Comparison of ENCODE assay signal across 9 cellular contexts in the genomic region with DNA sequence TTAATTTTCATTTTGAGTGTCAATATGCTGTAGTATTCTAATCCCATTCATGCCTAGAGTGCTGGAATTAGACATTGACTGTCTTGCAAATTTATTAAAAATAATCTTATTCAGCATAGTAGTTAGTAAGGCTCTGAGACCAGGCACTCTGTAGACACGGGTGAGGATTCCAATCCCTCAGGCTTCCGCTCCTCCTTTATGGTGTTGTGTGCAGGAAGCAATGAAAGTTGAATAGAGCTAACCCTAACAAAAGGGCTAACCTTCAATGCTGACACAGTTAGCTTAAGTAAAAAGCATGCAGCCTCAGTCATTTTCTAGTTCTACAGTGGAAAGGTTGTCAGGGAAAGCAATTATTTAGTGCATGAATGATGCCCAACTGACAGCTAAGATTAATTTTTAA.
A peak's percentile ranks its signal among the peaks of the same experiment; 100 is the strongest.
DNase-seq lines count a peak whose midpoint lies in the region; ATAC-seq, FAIRE-seq and TF ChIP-seq lines count a peak whose summit lies in the region.
"Had no signal": no experiment of that assay in that cellular context is flagged by ENCODE, and none has a peak within 500 bp of the region (broad histone marks: within the 10 kb centered on the region; RNA-seq: fewer than 3 reads in every experiment).

No MANE protein-coding gene starts in this region.

- no peak for TF ChIP-seq RAD21 in liver (IDR thresholded peaks at IDR 0.05)
- no peak for TF ChIP-seq RAD21 in HepG2 (CRISPR knock-in tag; IDR thresholded peaks at IDR 0.05)
- TF ChIP-seq RAD21 in GM12878 (IDR thresholded peaks at IDR 0.05; ENCODE audit: insufficient read depth, low read depth, low read length) = no peak

- WGBS in liver = 65% methylated on average over 2 of the region's 2 CpGs
- WGBS in HepG2 (ENCODE audit: low lambda C conversion rate) = 15% methylated on average over 2 of the region's 2 CpGs
- 0% methylated on average over 2 of the region's 2 CpGs for WGBS in GM12878 (ENCODE audit: insufficient coverage, insufficient replicate concordance, low lambda C conversion rate, missing lambda C conversion rate)

- H3K27me3 ChIP-seq in liver (ENCODE audit: control insufficient read depth in 4 of 4, insufficient read depth in 4 of 4, low read length in 3 of 4) (no peaks in the 10 kb centered on the region), HepG2 (ENCODE audit: control insufficient read depth in 1 of 2, insufficient read depth in 2 of 2, low read length in 2 of 2) (peaks cover 0 to 2% of the 10 kb centered on the region in 2 experiments; a peak in 2 of 5 replicates), GM12878 (replicated peaks in 1 of 2; ENCODE audit: control insufficient read depth in 2 of 2, insufficient read depth in 2 of 2, low read length in 1 of 2) (no peaks in the 10 kb centered on the region)

- peak overlapping the region; percentile 34 to 63 (median 36) for H3K4me3 ChIP-seq in liver (ENCODE audit: low read depth in 1 of 3, low read length in 3 of 3)
- no peak overlapping the region for H3K4me3 ChIP-seq in HepG2 (replicated peaks in 1 of 3; ENCODE audit: insufficient read depth in 1 of 3, low read depth in 2 of 3, low read length in 3 of 3)
- peak overlapping the region; percentile 81 for H3K4me3 ChIP-seq in GM12878

- ATAC-seq in HepG2 (no peak), GM12878 (peak; percentile 7), naive B cell (ENCODE audit: low read depth in 2 of 2) (no peak)

- no peak for TF ChIP-seq EP300 in HepG2 (IDR thresholded peaks at IDR 0.05; ENCODE audit: low read depth in 2 of 2, low read length in 2 of 2)
- TF ChIP-seq EP300 in HepG2 (CRISPR knock-in tag; IDR thresholded peaks at IDR 0.05; ENCODE audit: borderline replicate concordance) = no peak
- no peak for TF ChIP-seq EP300 in GM12878 (IDR thresholded peaks at IDR 0.05; ENCODE audit: borderline replicate concordance in 1 of 2, control insufficient read depth in 1 of 2, low read depth in 2 of 2, low read length in 2 of 2)

- H2AFZ ChIP-seq in HepG2 (ENCODE audit: low read length) = no peak overlapping the region
- H2AFZ ChIP-seq in GM12878 (ENCODE audit: control insufficient read depth, low read depth, low read length) = peak overlapping the region; percentile 0; the same call in 1 of the 2 replicates

- H3K79me2 ChIP-seq in HepG2 (ENCODE audit: insufficient read depth, low read length) (no peaks in the 10 kb centered on the region), GM12878 (ENCODE audit: control insufficient read depth, insufficient read depth, low read length) (peaks cover 67% of the 10 kb centered on the region)

- H3K27me3 Mint-ChIP-seq in naive B cell = no peaks in the 10 kb centered on the region

- RAD21 ChIA-PET in GM12878 (lab: Charles Lee; ENCODE audit: unreplicated experiment) = interaction anchor here (0.7 to 13.5 kb wide), 13 partner anchors 13 to 914 kb away, joined by 3 to 238 read pairs (median 4); no protein-coding TSS in a partner anchor

- peak overlapping the region; percentile 89 to 100 (median 100) for H3K4me3 Mint-ChIP-seq in naive B cell

- peaks cover 13 to 17% of the 10 kb centered on the region in 2 donors for H3K36me3 Mint-ChIP-seq in naive B cell

- peak overlapping the region; percentile 96 to 100 (median 100) for H3K27ac Mint-ChIP-seq in naive B cell

- H3K9me3 Mint-ChIP-seq in naive B cell = peaks cover 0 to 1% (median 0%) of the 10 kb centered on the region in 7 donors

- H3K9me3 ChIP-seq in liver (ENCODE audit: control insufficient read depth in 4 of 4, low read length in 3 of 4) (no peaks in the 10 kb centered on the region), HepG2 (ENCODE audit: low read length) (no peaks in the 10 kb centered on the region), GM12878 (replicated peaks; ENCODE audit: control insufficient read depth, insufficient read depth, low read length) (no peaks in the 10 kb centered on the region)

- CTCF ChIA-PET in HepG2 (lab: Yijun Ruan, JAX; ENCODE audit: low intra/inter-chr PET ratio, low total read pairs) (no interaction called here), GM12878 (lab: Yijun Ruan, JAX) (interaction anchor here (0.8 to 8.9 kb wide), 9 partner anchors 13 to 111 kb away, joined by 3 to 123 read pairs (median 5); no protein-coding TSS in a partner anchor)

- TF ChIP-seq POLR2A in HepG2 (IDR thresholded peaks at IDR 0.05; ENCODE audit: insufficient read depth in 1 of 2, low read depth in 2 of 2, low read length in 2 of 2) (no peak), GM12878 (IDR thresholded peaks at IDR 0.05; ENCODE audit: low read depth, low read length) (no peak)

- no TSS peak for BruUV-seq in HepG2 (replicated peaks; lab: Mats Ljungman, UMichigan)
- no TSS peak for BruUV-seq in GM12878 (replicated peaks; lab: Mats Ljungman, UMichigan)

- H3K27ac ChIP-seq in liver (ENCODE audit: low read depth in 1 of 2, low read length in 2 of 2) (peak overlapping the region; percentile 68 to 76), HepG2 (ENCODE audit: extremely low read length, insufficient read depth, low read length) (no peak overlapping the region), GM12878 (ENCODE audit: control insufficient read depth, insufficient read depth) (peak overlapping the region; percentile 93)

- H3K4me1 ChIP-seq in liver (ENCODE audit: control insufficient read depth in 4 of 4, insufficient read depth in 4 of 4, low read length in 3 of 4) (peaks cover 0 to 6% (median 2%) of the 10 kb centered on the region in 4 donors), HepG2 (ENCODE audit: insufficient read depth, low read length) (no peaks in the 10 kb centered on the region), GM12878 (ENCODE audit: control insufficient read depth, insufficient read depth, low read length) (peaks cover 39% of the 10 kb centered on the region)

- in situ Hi-C loops in HepG2 (cut with HindIII; ENCODE audit: extremely low pct_ligation_motif_present, low pct_unique_long_range_greater_than_20kb) (no loop called here), GM12878 (cut with MboI) (loop anchor here (5.0 kb wide), 1 partner anchor 52 kb away; no protein-coding TSS in a partner anchor)

- H3K9ac ChIP-seq in liver (ENCODE audit: low read depth in 1 of 2, low read length in 2 of 2) = peak overlapping the region; percentile 64 to 87
- no peak overlapping the region for H3K9ac ChIP-seq in HepG2 (ENCODE audit: insufficient read depth, low read depth, low read length)
- peak overlapping the region; percentile 88 for H3K9ac ChIP-seq in GM12878 (ENCODE audit: control insufficient read depth, insufficient read depth, low read length)

- H3K36me3 ChIP-seq in liver (ENCODE audit: control insufficient read depth in 4 of 4, insufficient read depth in 3 of 4, low read depth in 1 of 4, low read length in 3 of 4) (no peaks in the 10 kb centered on the region), HepG2 (replicated peaks in 1 of 2; ENCODE audit: control insufficient read depth in 1 of 2, insufficient read depth in 2 of 2, low read length in 2 of 2) (no peaks in the 10 kb centered on the region), GM12878 (ENCODE audit: control insufficient read depth in 2 of 2, insufficient read depth in 2 of 2, low read length in 1 of 2) (no peaks in the 10 kb centered on the region)

- FAIRE-seq in HepG2 (lab: Jason Lieb, UNC) (no peak), GM12878 (lab: Jason Lieb, UNC) (no peak)

- peaks cover 46 to 58% (median 53%) of the 10 kb centered on the region in 3 donors for H3K4me1 Mint-ChIP-seq in naive B cell

- no peak for DNase-seq in HepG2 (ENCODE audit: low spot score)
- DNase-seq in GM12878 (ENCODE audit: low read depth, low spot score) = no peak
- DNase-seq in naive B cell = no peak
- no peak for DNase-seq in SKM-1 treated with dmso at 0.1 percent for 144 hours (lab: John Stamatoyannopoulos, UW; ENCODE audit: unreplicated experiment)
- DNase-seq in midbrain (lab: John Stamatoyannopoulos, UW) = no peak
- no peak for DNase-seq in inferior parietal cortex (ENCODE audit: extremely low spot score)
- DNase-seq in kidney glomerular epithelial cell (lab: John Stamatoyannopoulos, UW) = no peak
- DNase-seq: stimulated activated CD8-positive, alpha-beta memory T cell treated with anti-CD3 and anti-CD28 coated beads, Interleukin-4, amount 100 ng/mL, for 48 hours had no signal

- H4K20me1 ChIP-seq in HepG2 (ENCODE audit: insufficient read depth, low read length) = no peaks in the 10 kb centered on the region
- no peaks in the 10 kb centered on the region for H4K20me1 ChIP-seq in GM12878 (ENCODE audit: control insufficient read depth, insufficient read depth)

- POLR2A ChIA-PET in HepG2 (lab: Yijun Ruan, JAX) = no interaction called here
- POLR2A ChIA-PET in GM12878 (lab: Charles Lee) = interaction anchor here (0.8 to 6.1 kb wide), 7 partner anchors 10 to 62 kb away, joined by 3 to 79 read pairs (median 3); no protein-coding TSS in a partner anchor

- intact Hi-C loops in HepG2 (cut with micrococcal nuclease; ENCODE audit: unreplicated experiment) = no loop called here
- intact Hi-C loops in GM12878 (cut with micrococcal nuclease; ENCODE audit: unreplicated experiment) = no loop called here

- TF ChIP-seq CTCF in liver (IDR thresholded peaks at IDR 0.05; ENCODE audit: low read depth, low read length, missing input control) (no peak), HepG2 (CRISPR knock-in tag; IDR thresholded peaks at IDR 0.05) (no peak), GM12878 (IDR thresholded peaks at IDR 0.05 in 2 of 3, conservative IDR thresholded peaks at IDR 0.05 in 1 of 3; ENCODE audit: control insufficient read depth in 2 of 3, extremely low read depth in 1 of 3, insufficient read depth in 1 of 3, low read depth in 3 of 3, low read length in 3 of 3) (no peak)

- SMC1A ChIA-PET in GM12878 (lab: Charles Lee; ENCODE audit: uncharacterized antibody, unreplicated experiment) = interaction anchor here (0.5 to 16.3 kb wide), 14 partner anchors 8 to 651 kb away, joined by 3 to 331 read pairs (median 4); no protein-coding TSS in a partner anchor

- no peak overlapping the region for H3K4me2 ChIP-seq in HepG2 (ENCODE audit: low read depth, low read length)
- H3K4me2 ChIP-seq in GM12878 (ENCODE audit: control insufficient read depth, insufficient read depth) = peak overlapping the region; percentile 78

TF ChIP-seq in liver, 16 proteins besides CTCF, POLR2A, EP300 and RAD21 (continues in another document):
- TF ChIP-seq GABPA (IDR thresholded peaks at IDR 0.05 in 1 of 2, conservative IDR thresholded peaks at IDR 0.05 in 1 of 2) (no peak), EGR1 (IDR thresholded peaks at IDR 0.05; ENCODE audit: low read depth in 2 of 2) (no peak)

TF ChIP-seq in HepG2, 621 proteins besides CTCF, POLR2A, EP300 and RAD21 (continues in another document):
- no peak for TF ChIP-seq NFYC (CRISPR knock-in tag; IDR thresholded peaks at IDR 0.05)
- TF ChIP-seq ZNF451 (CRISPR knock-in tag; IDR thresholded peaks at IDR 0.05) = no peak
- no peak for TF ChIP-seq ZEB1 (IDR thresholded peaks at IDR 0.05; ENCODE audit: insufficient replicate concordance, low read depth)
- no peak for TF ChIP-seq KMT2B (CRISPR knock-in tag; IDR thresholded peaks at IDR 0.05)
- TF ChIP-seq PPARG (CRISPR knock-in tag; conservative IDR thresholded peaks at IDR 0.05) = no peak

Comparison
In these comparisons a context has a peak if more than half of its experiments do, and no peak if none do; other contexts are left out.
1. H3K4me3 ChIP-seq: peak in liver (3 of 3) and GM12878 (single experiment); none in HepG2 (0 of 3).